ENCODE assay signal across 8 cellular contexts in genomic region chr10:80078448-80079311, GRCh38. TPM values are rescaled to one million over a fixed set of nuclear protein-coding genes. Genes with fewer than 3 reads are reported as not detected.
DNase-seq lines count a peak whose midpoint lies in the region; ATAC-seq and TF ChIP-seq lines count a peak whose summit lies in the region.

Gene TMEM254 (plus strand): TSS chr10:80078665. CDS start chr10:80078700, 35 bp downstream.

- intact Hi-C loops in PC-3 (cut with micrococcal nuclease), result loop anchor here (1.0 to 5.0 kb wide), 6 partner anchors 85 to 1011 kb away; partner anchors contain the start of genes ANXA11, ZCCHC24 and ZMIZ1

- H3K36me3 ChIP-seq in HUES64 (ENCODE audit: insufficient read depth, low read length), result no peaks in the 10 kb centered on the region
- no peaks in the 10 kb centered on the region for H3K36me3 ChIP-seq in PC-3 (ENCODE audit: low read depth, low read length)
- H3K36me3 ChIP-seq in mucosa of rectum (ENCODE audit: control insufficient read depth in 2 of 2, insufficient read depth in 2 of 2, low read length in 2 of 2), result no peaks in the 10 kb centered on the region

- H3K9ac ChIP-seq in HUES64 (ENCODE audit: low read depth, low read length), result peak within 1 kb of the TSS; percentile 92
- H3K9ac ChIP-seq in PC-3 (ENCODE audit: low read length), result peak within 1 kb of the TSS; percentile 81
- H3K9ac ChIP-seq in mucosa of rectum (ENCODE audit: low read depth in 1 of 2, low read length in 2 of 2), result peak within 1 kb of the TSS; percentile 91 to 93

- CTCF ChIA-PET in PC-3 (lab: Charles Lee), result interaction anchor here (0.5 to 1.6 kb wide), 5 partner anchors 20 to 66 kb away, joined by 3 to 20 read pairs (median 12); no protein-coding TSS in a partner anchor

- H3K4me3 ChIP-seq in HUES64 (ENCODE audit: low read length), result peak within 1 kb of the TSS; percentile 95
- H3K4me3 ChIP-seq in PC-3 (ENCODE audit: low read length), result peak within 1 kb of the TSS; percentile 67
- peak within 1 kb of the TSS; percentile 93 for H3K4me3 ChIP-seq in epithelial cell of proximal tubule (ENCODE audit: low read depth, low read length)
- H3K4me3 ChIP-seq in mucosa of rectum (ENCODE audit: low read length in 2 of 2), result peak within 1 kb of the TSS; percentile 85 to 87

- peak within 1 kb of the TSS; percentile 87 for H2AFZ ChIP-seq in PC-3 (ENCODE audit: low read length)

- TF ChIP-seq CTCF in PC-3 (conservative IDR thresholded peaks at IDR 0.05; ENCODE audit: low read depth, low read length), result no peak
- TF ChIP-seq CTCF in epithelial cell of proximal tubule (conservative IDR thresholded peaks at IDR 0.05; ENCODE audit: low read depth, low read length), result no peak

- no peaks in the 10 kb centered on the region for H3K27me3 ChIP-seq in HUES64 (ENCODE audit: insufficient read depth, low read length)
- H3K27me3 ChIP-seq in PC-3 (ENCODE audit: low read length), result no peaks in the 10 kb centered on the region
- no peaks in the 10 kb centered on the region for H3K27me3 ChIP-seq in mucosa of rectum (ENCODE audit: control insufficient read depth in 2 of 2, insufficient read depth in 2 of 2, low read length in 2 of 2)

- peaks cover 12% of the 10 kb centered on the region; the same call in 1 of the 2 replicates for H3K4me1 ChIP-seq in HUES64 (ENCODE audit: insufficient read depth, low read length)
- peaks cover 39% of the 10 kb centered on the region for H3K4me1 ChIP-seq in PC-3 (ENCODE audit: insufficient read depth, low read length)
- H3K4me1 ChIP-seq in mucosa of rectum (ENCODE audit: control insufficient read depth in 2 of 2, insufficient read depth in 2 of 2, low read length in 2 of 2), result peaks cover 5 to 11% of the 10 kb centered on the region in 2 donors

- BruUV-seq in PC-3 (replicated peaks; lab: Mats Ljungman, UMichigan), result TSS peak; percentile 74

- no peaks in the 10 kb centered on the region for H4K20me1 ChIP-seq in PC-3 (ENCODE audit: low read length)

- H3K4me2 ChIP-seq in PC-3 (ENCODE audit: low read length), result peak within 1 kb of the TSS; percentile 80

- under 1% methylated on average over 64 of the region's 64 CpGs for WGBS in HUES64

- H3K27ac ChIP-seq in HUES64 (ENCODE audit: low read depth, low read length), result peak within 1 kb of the TSS; percentile 96
- peak within 1 kb of the TSS; percentile 72 for H3K27ac ChIP-seq in PC-3 (ENCODE audit: low read length)
- H3K27ac ChIP-seq in mucosa of rectum (ENCODE audit: low read depth in 2 of 2, low read length in 2 of 2), result peak within 1 kb of the TSS; percentile 93 to 96

- ATAC-seq in GM21515 (IDR thresholded peaks at IDR 0.05; ENCODE audit: unreplicated experiment), result peak; percentile 87
- ATAC-seq in PC-3, result peak; percentile 85

- peak; percentile 92 for DNase-seq in DMS 273 (lab: John Stamatoyannopoulos, UW; ENCODE audit: unreplicated experiment)
- DNase-seq in PC-3, result peak; percentile 100
- DNase-seq in activated T-cell treated with anti-CD3 and anti-CD28 coated beads for 48 hours (ENCODE audit: low read depth), result peak; percentile 84
- peak; percentile 39 for DNase-seq in epithelial cell of proximal tubule (ENCODE audit: low read depth)
- peak; percentile 75 to 79 for DNase-seq in stimulated activated CD8-positive, alpha-beta memory T cell treated with anti-CD3 and anti-CD28 coated beads, Interleukin-4, amount 100 ng/mL, for 4 hours (ENCODE audit: low read depth in 2 of 2, low spot score in 1 of 2)

- peaks cover 21% of the 10 kb centered on the region for H3K79me2 ChIP-seq in PC-3 (ENCODE audit: low read length)

- H3K9me3 ChIP-seq in HUES64 (ENCODE audit: insufficient read depth, low read depth, low read length) (no peaks in the 10 kb centered on the region), PC-3 (ENCODE audit: low read length) (no peaks in the 10 kb centered on the region), mucosa of rectum (ENCODE audit: control insufficient read depth in 2 of 2, low read length in 2 of 2) (no peaks in the 10 kb centered on the region)

- no peaks in the 10 kb centered on the region for H3F3A ChIP-seq in PC-3 (ENCODE audit: low read length, unreplicated experiment)

- no peaks in the 10 kb centered on the region for H3K9me2 ChIP-seq in PC-3 (replicated peaks; ENCODE audit: low read length)

- POLR2A ChIA-PET in PC-3 (lab: Charles Lee; ENCODE audit: unreplicated experiment), result interaction anchor here (0.5 to 1.8 kb wide), 19 partner anchors 8 to 1103 kb away, joined by 3 to 15 read pairs (median 4); no protein-coding TSS in a partner anchor

RNA-seq across cellular contexts. Expression of gene TMEM254, which starts in this region (rescaled TPM):
- 20.6 TPM for polyA plus RNA-seq in HUES64 (2013, experiment 1 of 2)
- polyA plus RNA-seq in HUES64 (2013, experiment 2 of 2), result 29.9 TPM
- total RNA-seq in PC-3 (2014; rRNA removed) (53.7 and 68.3 TPM in 2 replicates), epithelial cell of proximal tubule (11.6 and 12.1 TPM in 2 replicates)

Comparison
In these comparisons a context has a peak if more than half of its experiments do, and no peak if none do; other contexts are left out.
1. Peak in every context shown above with its lines: DNase-seq, ATAC-seq, H3K4me3 ChIP-seq and H3K27ac ChIP-seq.
2. DNase-seq: peak in every context shown above with its lines; median percentile 100 in PC-3; 92 in DMS 273; 84 in activated T-cell treated with anti-CD3 and anti-CD28 coated beads for 48 hours; 77 in stimulated activated CD8-positive, alpha-beta memory T cell treated with anti-CD3 and anti-CD28 coated beads, Interleukin-4, amount 100 ng/mL, for 4 hours; 39 in epithelial cell of proximal tubule.